In genomic region chr12:85632390-85632789, GRCh38 we compare ENCODE assay signal across 1 cellular context.
TF ChIP-seq lines count a peak whose summit lies in the region.

No MANE protein-coding gene starts in this region.

TF ChIP-seq in SK-N-SH treated with all-trans-retinoic acid at 6 μM for 48 hours, 23 proteins besides CTCF, POLR2A, EP300 and RAD21 (continued from another document):
- TF ChIP-seq TSHZ2 (CRISPR knock-in tag; IDR thresholded peaks at IDR 0.05) (no peak), BACH2 (CRISPR knock-in tag; IDR thresholded peaks at IDR 0.05; ENCODE audit: borderline replicate concordance) (no peak), ISL1 (CRISPR knock-in tag; IDR thresholded peaks at IDR 0.05) (no peak), OSR1 (CRISPR knock-in tag; IDR thresholded peaks at IDR 0.05) (no peak), RARB (CRISPR knock-in tag; IDR thresholded peaks at IDR 0.05) (no peak), ZNF70 (CRISPR knock-in tag; IDR thresholded peaks at IDR 0.05) (no peak), ZFP3 (CRISPR knock-in tag; IDR thresholded peaks at IDR 0.05) (no peak)
TF ChIP-seq in SK-N-SH treated with all-trans-retinoic acid at 6 μM for 48 hours: peak in this region for 0.
